In the genomic region with DNA sequence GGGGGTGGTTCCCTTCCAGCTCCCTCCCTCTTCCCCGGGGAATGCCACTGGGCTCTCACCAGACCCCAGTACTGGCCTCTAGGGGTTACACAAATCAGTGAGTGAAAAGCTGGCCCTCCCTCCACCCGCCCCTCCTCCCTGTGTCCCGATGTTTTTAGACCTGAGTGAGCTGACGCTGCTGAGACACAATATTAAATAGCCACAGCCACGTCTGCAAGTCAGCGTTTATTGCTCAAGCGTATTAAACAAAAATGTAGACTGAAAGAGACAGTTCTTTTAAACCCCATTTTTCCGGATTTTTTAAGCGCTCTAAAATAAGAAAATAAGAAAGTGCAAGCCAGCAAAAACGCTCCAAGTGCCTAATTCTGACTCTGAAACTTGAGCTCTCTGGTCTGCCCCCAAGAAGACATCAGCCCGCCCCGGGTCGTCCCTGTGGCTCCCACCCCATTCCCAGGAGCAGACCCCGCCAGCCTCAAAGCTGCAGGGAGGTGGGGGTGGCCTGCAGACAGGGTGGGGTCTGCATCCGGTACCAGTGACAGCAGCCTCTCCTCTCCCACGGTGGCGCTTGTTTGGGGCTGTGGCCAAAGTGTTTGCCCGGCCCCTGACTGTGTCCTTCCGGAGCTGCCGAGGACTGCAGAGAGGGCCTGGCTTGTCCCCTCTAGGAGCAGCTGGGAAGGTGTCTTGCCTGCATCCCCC, we compare ENCODE assay signal across 10 cellular contexts. TPM values are rescaled to one million over a fixed set of nuclear protein-coding genes. Genes with fewer than 3 reads are reported as not detected.
DNase-seq lines count a peak whose midpoint lies in the region; ATAC-seq and TF ChIP-seq lines count a peak whose summit lies in the region.
"Had no signal": no experiment of that assay in that cellular context is flagged by ENCODE, and none has a peak within 500 bp of the region (broad histone marks: within the 10 kb centered on the region; RNA-seq: fewer than 3 reads in every experiment).

No MANE protein-coding gene starts in this region.

- peaks cover 16% of the 10 kb centered on the region for H3K27me3 Mint-ChIP-seq in neural crest cell (ENCODE audit: low read depth)

- no peak for ATAC-seq in HG03520 (IDR thresholded peaks at IDR 0.05; ENCODE audit: unreplicated experiment)

- peak overlapping the region; percentile 74 for H3K4me3 Mint-ChIP-seq in neural crest cell

- no peaks in the 10 kb centered on the region for H3K36me3 Mint-ChIP-seq in neural crest cell (ENCODE audit: low read depth)

- no peaks in the 10 kb centered on the region for H3K9me3 Mint-ChIP-seq in neural crest cell

- DNase-seq in ELR (ENCODE audit: low read depth) (peak; percentile 55), NCI-H748 (lab: John Stamatoyannopoulos, UW; ENCODE audit: unreplicated experiment) (peak; percentile 83), epidermal melanocyte (ENCODE audit: insufficient read length, low spot score) (peak; percentile 65), neural crest cell (ENCODE audit: low read depth, low spot score) (peak; percentile 41), hypothalamus (lab: John Stamatoyannopoulos, UW) (no peak), H4 (ENCODE audit: low spot score) (no peak), Ammon's horn (ENCODE audit: low spot score) (no peak)
- DNase-seq: activated CD4-positive, alpha-beta T cell treated with anti-CD3 and anti-CD28 coated beads for 1 hour; NCI-H1694 treated with DMSO at 0.1 percent for 48 hours had no signal

- H3K27ac Mint-ChIP-seq in neural crest cell (ENCODE audit: unreplicated experiment), result no peak overlapping the region

- TF ChIP-seq CTCF in neural crest cell (conservative IDR thresholded peaks at IDR 0.05), result peak; percentile 54

- H3K4me1 Mint-ChIP-seq in neural crest cell, result peaks cover 14% of the 10 kb centered on the region

RNA-seq across cellular contexts. Expression of a gene that starts 1.2 kb away (rescaled TPM):
- total RNA-seq in neural crest cell, result not detected in 2 replicates
- not detected in 2 replicates for total RNA-seq in H4 (2014; rRNA removed; shearing (Covaris generic))

RNA-seq across cellular contexts. Expression of a gene that starts 25.9 kb away (rescaled TPM):
- total RNA-seq in neural crest cell, result 2.0 and 3.3 TPM in 2 replicates
- total RNA-seq in H4 (2014; rRNA removed; shearing (Covaris generic)), result 1.4 and 3.3 TPM in 2 replicates

RNA-seq across cellular contexts. Expression of a gene that starts 30.5 kb away (rescaled TPM):
- not detected in 2 replicates for total RNA-seq in neural crest cell
- 1.8 and 2.9 TPM in 2 replicates for total RNA-seq in H4 (2014; rRNA removed; shearing (Covaris generic))

RNA-seq across cellular contexts. Expression of a gene that starts 46.8 kb away (rescaled TPM):
- total RNA-seq in neural crest cell, result 0.07 TPM in 1 of 2 replicates, not detected in the other
- total RNA-seq in H4 (2014; rRNA removed; shearing (Covaris generic)), result not detected in 2 replicates

Comparison
In these comparisons a context has a peak if more than half of its experiments do, and no peak if none do; other contexts are left out.
1. DNase-seq: peak in ELR (single experiment), NCI-H748 (single experiment), epidermal melanocyte (single experiment) and neural crest cell (single experiment); none in hypothalamus (0 of 51), H4 (single experiment) and Ammon's horn (single experiment).